13 cellular contexts compared by ENCODE assay signal in genomic region chrX:42094208-42094607, GRCh38.
A peak's percentile ranks its signal among the peaks of the same experiment; 100 is the strongest.
DNase-seq lines count a peak whose midpoint lies in the region; ATAC-seq and TF ChIP-seq lines count a peak whose summit lies in the region.
"Had no signal": no experiment of that assay in that cellular context is flagged by ENCODE, and none has a peak within 500 bp of the region (broad histone marks: within the 10 kb centered on the region; RNA-seq: fewer than 3 reads in every experiment).

No MANE protein-coding gene starts in this region.

- no peak for ATAC-seq in GM21515 (IDR thresholded peaks at IDR 0.05; ENCODE audit: unreplicated experiment)

- in situ Hi-C loops in KBM-7 (cut with MboI; ENCODE audit: low pct_unique_long_range_greater_than_20kb, low sequenced_read_pairs) = no loop called here

- intact Hi-C loops in activated CD4-positive, alpha-beta T cell treated with anti-CD3 and anti-CD28 coated beads, Interleukin-2, amount 10 ng/mL, durations not matched to agents 24 days and 14 days (cut with micrococcal nuclease) = loop anchor here (5.0 kb wide), 1 partner anchor 33 kb away; no protein-coding TSS in a partner anchor

- DNase-seq in activated CD4-positive, alpha-beta T cell treated with anti-CD3 and anti-CD28 coated beads, Interleukin-2, amount 10 ng/mL, durations not matched to agents 24 days and 14 days = no peak
- DNase-seq in activated CD4-positive, alpha-beta T cell treated with anti-CD3 and anti-CD28 coated beads, Interleukin-2, amount 50 U/mL, for 48 hours = no peak
- peak; percentile 71 for DNase-seq in KBM-7
- peak; percentile 55 to 68 for DNase-seq in cardiac fibroblast (ENCODE audit: low read depth in 2 of 2)
- DNase-seq in renal cortical epithelial cell (ENCODE audit: low read depth) = peak; percentile 81
- no peak for DNase-seq in SW 1271 (lab: John Stamatoyannopoulos, UW)
- no peak for DNase-seq in AG20443 (ENCODE audit: low spot score)
- DNase-seq: anterior cingulate cortex, midbrain, MM.1S, spleen had no signal

- no peaks in the 10 kb centered on the region for H3K36me3 Mint-ChIP-seq in activated CD4-positive, alpha-beta T cell treated with anti-CD3 and anti-CD28 coated beads, Interleukin-2, amount 10 ng/mL, durations not matched to agents 24 days and 14 days (ENCODE audit: low read depth)

- no peaks in the 10 kb centered on the region for H3K27me3 Mint-ChIP-seq in activated CD4-positive, alpha-beta T cell treated with anti-CD3 and anti-CD28 coated beads, Interleukin-2, amount 10 ng/mL, durations not matched to agents 24 days and 14 days
- H3K27me3 Mint-ChIP-seq: activated CD4-positive, alpha-beta T cell treated with anti-CD3 and anti-CD28 coated beads for 36 hours had no signal

- TF ChIP-seq CTCF in cardiac fibroblast (IDR thresholded peaks at IDR 0.05; ENCODE audit: low read depth, low read length) = no peak

- H3K4me3 ChIP-seq in cardiac fibroblast (replicated peaks in 1 of 2; ENCODE audit: low read depth in 2 of 2, low read length in 2 of 2) = peak overlapping the region in 1 of 2 donors; percentile 0

- H3K4me1 Mint-ChIP-seq in activated CD4-positive, alpha-beta T cell treated with anti-CD3 and anti-CD28 coated beads, Interleukin-2, amount 10 ng/mL, durations not matched to agents 24 days and 14 days = peaks cover 13% of the 10 kb centered on the region

- H3K27ac Mint-ChIP-seq in activated CD4-positive, alpha-beta T cell treated with anti-CD3 and anti-CD28 coated beads, Interleukin-2, amount 10 ng/mL, durations not matched to agents 24 days and 14 days = peak overlapping the region; percentile 20
- H3K27ac Mint-ChIP-seq: activated CD4-positive, alpha-beta T cell treated with anti-CD3 and anti-CD28 coated beads for 36 hours had no signal

- peak overlapping the region; percentile 6 for H3K4me3 Mint-ChIP-seq in activated CD4-positive, alpha-beta T cell treated with anti-CD3 and anti-CD28 coated beads, Interleukin-2, amount 10 ng/mL, durations not matched to agents 24 days and 14 days
- H3K4me3 Mint-ChIP-seq: activated CD4-positive, alpha-beta T cell treated with anti-CD3 and anti-CD28 coated beads for 36 hours had no signal

- no peaks in the 10 kb centered on the region for H3K9me3 Mint-ChIP-seq in activated CD4-positive, alpha-beta T cell treated with anti-CD3 and anti-CD28 coated beads, Interleukin-2, amount 10 ng/mL, durations not matched to agents 24 days and 14 days

Comparison
In these comparisons a context has a peak if more than half of its experiments do, and no peak if none do; other contexts are left out.
1. DNase-seq: peak in KBM-7 (single experiment), cardiac fibroblast (2 of 2) and renal cortical epithelial cell (single experiment); none in activated CD4-positive, alpha-beta T cell treated with anti-CD3 and anti-CD28 coated beads, Interleukin-2, amount 10 ng/mL, durations not matched to agents 24 days and 14 days (single experiment), activated CD4-positive, alpha-beta T cell treated with anti-CD3 and anti-CD28 coated beads, Interleukin-2, amount 50 U/mL, for 48 hours (0 of 2), SW 1271 (0 of 2) and AG20443 (single experiment).